ENCODE assay signal across 12 cellular contexts in genomic region chr5:179606910-179607448, GRCh38. TPM values are rescaled to one million over a fixed set of nuclear protein-coding genes. Genes with fewer than 3 reads are reported as not detected.
DNase-seq lines count a peak whose midpoint lies in the region; ATAC-seq, FAIRE-seq and TF ChIP-seq lines count a peak whose summit lies in the region.
"Had no signal": no experiment of that assay in that cellular context is flagged by ENCODE, and none has a peak within 500 bp of the region (broad histone marks: within the 10 kb centered on the region; RNA-seq: fewer than 3 reads in every experiment).

No MANE protein-coding gene starts in this region.

- intact Hi-C loops in GM12878 (cut with micrococcal nuclease; ENCODE audit: unreplicated experiment) (no loop called here), uterus (cut with DNase I; ENCODE audit: low total_unique reads) (no loop called here)

- no peak for TF ChIP-seq CTCF in AG04450 (IDR thresholded peaks at IDR 0.05; ENCODE audit: low read depth, low read length)
- TF ChIP-seq CTCF in GM12878 (IDR thresholded peaks at IDR 0.05 in 2 of 3, conservative IDR thresholded peaks at IDR 0.05 in 1 of 3; ENCODE audit: control insufficient read depth in 2 of 3, extremely low read depth in 1 of 3, insufficient read depth in 1 of 3, low read depth in 3 of 3, low read length in 3 of 3): no peak
- TF ChIP-seq CTCF in mesothelial cell of epicardium (IDR thresholded peaks at IDR 0.05; ENCODE audit: unreplicated experiment): no peak
- no peak for TF ChIP-seq CTCF in uterus (IDR thresholded peaks at IDR 0.05)

- DNase-seq in AG04450 (ENCODE audit: low read depth, low spot score) (no peak), GM23248 (no peak), GM12878 (ENCODE audit: low read depth, low spot score) (no peak), mesothelial cell of epicardium (ENCODE audit: low spot score in 2 of 2, unreplicated experiment in 2 of 2) (no peak), uterus (no peak), NCI-H226 (no peak), NCI-H1436 (lab: John Stamatoyannopoulos, UW) (no peak)
- DNase-seq: Kasumi-1, T-helper 2 cell had no signal

- H4K20me1 ChIP-seq in GM23248 (ENCODE audit: insufficient read depth) (no peaks in the 10 kb centered on the region; the same call in 1 of the 2 replicates), GM12878 (ENCODE audit: control insufficient read depth, insufficient read depth) (0 out of 2 replicates have a peak, but pooled peaks cover 2% of the 10 kb centered on the region)

- SMC1A ChIA-PET in GM12878 (lab: Charles Lee; ENCODE audit: uncharacterized antibody, unreplicated experiment): interaction anchor here (1.2 kb wide), 1 partner anchor 65 kb away, joined by 3 read pairs; no protein-coding TSS in a partner anchor

- H3K79me2 ChIP-seq in GM23248 (ENCODE audit: insufficient read depth) (peaks cover 7% of the 10 kb centered on the region; the same call in 1 of the 2 replicates), GM12878 (ENCODE audit: control insufficient read depth, insufficient read depth, low read length) (no peaks in the 10 kb centered on the region)

- H3K9me3 ChIP-seq in AG04450 (ENCODE audit: control insufficient read depth, insufficient read depth, low read length): no peaks in the 10 kb centered on the region
- H3K9me3 ChIP-seq in GM23248 (ENCODE audit: low read depth): no peaks in the 10 kb centered on the region
- no peaks in the 10 kb centered on the region for H3K9me3 ChIP-seq in GM12878 (replicated peaks; ENCODE audit: control insufficient read depth, insufficient read depth, low read length)
- no peaks in the 10 kb centered on the region for H3K9me3 ChIP-seq in uterus
- H3K9me3 ChIP-seq: tibial artery had no signal

- H3K4me3 Mint-ChIP-seq in mesothelial cell of epicardium: no peak overlapping the region

- H3K27me3 ChIP-seq in AG04450 (ENCODE audit: control insufficient read depth, insufficient read depth, low read length) (no peaks in the 10 kb centered on the region), GM23248 (replicated peaks; ENCODE audit: insufficient read depth) (no peaks in the 10 kb centered on the region), GM12878 (replicated peaks in 1 of 2; ENCODE audit: control insufficient read depth in 2 of 2, insufficient read depth in 2 of 2, low read length in 1 of 2) (no peaks in the 10 kb centered on the region), uterus (no peaks in the 10 kb centered on the region)
- H3K27me3 ChIP-seq: hepatocyte, tibial artery had no signal

- H3K36me3 ChIP-seq in GM23248 (ENCODE audit: low read depth): peaks cover 25% of the 10 kb centered on the region
- H3K36me3 ChIP-seq in GM12878 (ENCODE audit: control insufficient read depth in 2 of 2, insufficient read depth in 2 of 2, low read length in 1 of 2): peaks cover 11 to 22% of the 10 kb centered on the region in 2 experiments
- no peaks in the 10 kb centered on the region for H3K36me3 ChIP-seq in uterus

- H3K4me1 ChIP-seq in GM23248 (ENCODE audit: insufficient read depth): no peaks in the 10 kb centered on the region
- no peaks in the 10 kb centered on the region for H3K4me1 ChIP-seq in GM12878 (ENCODE audit: control insufficient read depth, insufficient read depth, low read length)
- no peaks in the 10 kb centered on the region for H3K4me1 ChIP-seq in uterus

- RAD21 ChIA-PET in GM12878 (lab: Charles Lee; ENCODE audit: unreplicated experiment): no interaction called here

- peaks cover 9% of the 10 kb centered on the region for H3K4me1 Mint-ChIP-seq in mesothelial cell of epicardium

- H3K27ac ChIP-seq in AG04450 (ENCODE audit: low read depth, low read length) (peak overlapping the region; percentile 31), GM23248 (0 out of 2 replicates have a peak overlapping the region, but pooled peaks have one; percentile 3), GM12878 (ENCODE audit: control insufficient read depth, insufficient read depth) (no peak overlapping the region), uterus (no peak overlapping the region)

- POLR2A ChIA-PET in AG04450 (lab: Yijun Ruan, JAX) (interaction anchor here (1.1 to 4.0 kb wide), 2 partner anchors 16 to 125 kb away, joined by 3 to 35 read pairs; partner anchors contain the start of genes HNRNPH1 and MAML1), GM12878 (lab: Charles Lee) (interaction anchor here (1.0 kb wide), 1 partner anchor 17 kb away, joined by 3 read pairs; the partner anchor contains the start of gene HNRNPH1)

- no peak for FAIRE-seq in GM12878 (lab: Jason Lieb, UNC)

- in situ Hi-C loops in GM23248 (cut with MboI) (no loop called here), GM12878 (cut with MboI) (no loop called here)

- peak; percentile 68 for TF ChIP-seq POLR2A in GM12878 (IDR thresholded peaks at IDR 0.05; ENCODE audit: low read depth, low read length)
- no peak for TF ChIP-seq POLR2A in uterus (IDR thresholded peaks at IDR 0.05)

- no peaks in the 10 kb centered on the region for H3K27me3 Mint-ChIP-seq in mesothelial cell of epicardium (ENCODE audit: low read depth)

- H3K4me2 ChIP-seq in GM23248 (ENCODE audit: unreplicated experiment) (no peak overlapping the region), GM12878 (ENCODE audit: control insufficient read depth, insufficient read depth) (no peak overlapping the region)
- H3K4me2 ChIP-seq: hepatocyte had no signal

- H3K27ac Mint-ChIP-seq in mesothelial cell of epicardium: peak overlapping the region; percentile 79

- no peak overlapping the region for H3K9ac ChIP-seq in GM23248
- H3K9ac ChIP-seq in GM12878 (ENCODE audit: control insufficient read depth, insufficient read depth, low read length): no peak overlapping the region

- ATAC-seq in GM12878: no peak; the same call in 2 of the 3 replicates
- ATAC-seq in HG03280 (IDR thresholded peaks at IDR 0.05; ENCODE audit: unreplicated experiment): no peak

- no TSS peak for BruUV-seq in GM12878 (replicated peaks; lab: Mats Ljungman, UMichigan)

- CTCF ChIA-PET in AG04450 (lab: Charles Lee): no interaction called here
- CTCF ChIA-PET in GM12878 (lab: Yijun Ruan, JAX): no interaction called here

- H3K9me3 Mint-ChIP-seq in mesothelial cell of epicardium: no peaks in the 10 kb centered on the region

- WGBS in GM23248 (ENCODE audit: low coverage in 1 of 2, low lambda C conversion rate in 2 of 2, missing lambda C conversion rate in 2 of 2), 2 experiments: 85% methylated on average over 15 of the region's 15 CpGs
- WGBS in GM12878 (ENCODE audit: insufficient coverage, insufficient replicate concordance, low lambda C conversion rate, missing lambda C conversion rate): 87% methylated on average over 15 of the region's 15 CpGs

- H3K4me3 ChIP-seq in AG04450 (ENCODE audit: low read depth, low read length): no peak overlapping the region
- H3K4me3 ChIP-seq in GM23248: no peak overlapping the region
- no peak overlapping the region for H3K4me3 ChIP-seq in GM12878
- no peak overlapping the region for H3K4me3 ChIP-seq in uterus
- H3K4me3 ChIP-seq: hepatocyte, tibial artery had no signal

- peaks cover 29% of the 10 kb centered on the region for H3K36me3 Mint-ChIP-seq in mesothelial cell of epicardium

- H3F3A ChIP-seq in GM23248 (ENCODE audit: insufficient read depth): peaks cover 69% of the 10 kb centered on the region

- TF ChIP-seq EP300 in GM12878 (IDR thresholded peaks at IDR 0.05; ENCODE audit: borderline replicate concordance in 1 of 2, control insufficient read depth in 1 of 2, low read depth in 2 of 2, low read length in 2 of 2): no peak

- no peak for TF ChIP-seq RAD21 in GM12878 (IDR thresholded peaks at IDR 0.05; ENCODE audit: insufficient read depth, low read depth, low read length)

- H3K9me2 ChIP-seq in GM23248 (ENCODE audit: insufficient read depth): no peaks in the 10 kb centered on the region

- H2AFZ ChIP-seq in GM23248 (no peak overlapping the region), GM12878 (ENCODE audit: control insufficient read depth, low read depth, low read length) (no peak overlapping the region)
- H2AFZ ChIP-seq: hepatocyte had no signal

RNA-seq across cellular contexts. Expression of gene HNRNPH1, which starts 16.5 kb away (rescaled TPM):
- polyA plus RNA-seq in AG04450 (2011; rRNA removed) (341 and 383 TPM in 2 replicates), GM23248 (2016; fragmentation: Nextera tagmentation; extraction: Ambion mirVana) (145 and 163 TPM in 2 replicates), GM12878 (2011; rRNA removed) (695 and 934 TPM in 2 replicates), GM12878 (2014; fragmentation: Illumina TruSeq; extraction: Trizol) (691 and 785 TPM in 2 replicates), GM12878 (2014; fragmentation: Nextera tagmentation; extraction: Ambion mirVana) (100 to 1,000 TPM; 184 to 189 TPM), GM12878 (2014; rRNA removed) (780 and 888 TPM in 2 replicates), GM12878 (2016; fragmentation: Nextera tagmentation; extraction: Ambion mirVana) (100 to 1,000 TPM; 542 to 567 TPM)
- 664 and 722 TPM in 2 replicates for polyA minus RNA-seq in AG04450 (2011; rRNA and poly(A)+ RNA removed)
- 220 and 271 TPM in 2 replicates for total RNA-seq in GM23248 (2014; rRNA removed; shearing (Covaris generic))
- total RNA-seq in GM12878 (2013; cell fraction: nucleolus; rRNA removed): 1,885 and 1,957 TPM in 2 replicates
- total RNA-seq in GM12878 (2014; rRNA removed) (692 and 694 TPM in 2 replicates), GM12878 (2014; rRNA removed; fragmentation: Illumina TruSeq; extraction: Trizol) (683 and 716 TPM in 2 replicates), GM12878 (2021) (603 and 690 TPM in 2 replicates), mesothelial cell of epicardium (1,105 to 1,117 TPM (median 1,115 TPM) in 3 replicates), uterus (1,000 to 10,000 TPM in 1 of 4 donors, 100 to 1,000 TPM in 3; 237 to 1,003 (median 495) TPM)
- 400 TPM for polyA plus RNA-seq in GM12878 (2011; ENCODE audit: low read depth)
- 201 and 239 TPM in 2 replicates for polyA plus RNA-seq in GM12878 (2011; cell fraction: cytosol; rRNA removed)
- 1,317 and 2,141 TPM in 2 replicates for polyA plus RNA-seq in GM12878 (2011; cell fraction: nucleus; rRNA removed)
- 453 and 702 TPM in 2 replicates for polyA plus RNA-seq in GM12878 (2012)
- polyA minus RNA-seq in GM12878 (2011; rRNA and poly(A)+ RNA removed): 330 and 478 TPM in 2 replicates
- 349 and 463 TPM in 2 replicates for polyA minus RNA-seq in GM12878 (2011; cell fraction: cytosol; rRNA and poly(A)+ RNA removed)
- polyA minus RNA-seq in GM12878 (2011; cell fraction: nucleus; rRNA and poly(A)+ RNA removed): 907 and 1,891 TPM in 2 replicates

RNA-seq across cellular contexts. Expression of gene RUFY1, which starts 56.6 kb away (rescaled TPM):
- polyA plus RNA-seq in AG04450 (2011; rRNA removed) (24.1 and 31.1 TPM in 2 replicates), GM23248 (2016; fragmentation: Nextera tagmentation; extraction: Ambion mirVana) (27.2 and 29.5 TPM in 2 replicates), GM12878 (2011; rRNA removed) (18.4 and 19.2 TPM in 2 replicates), GM12878 (2014; fragmentation: Illumina TruSeq; extraction: Trizol) (22.8 and 26.2 TPM in 2 replicates), GM12878 (2014; fragmentation: Nextera tagmentation; extraction: Ambion mirVana) (1 to 10 TPM; 5.7 to 8.1 TPM), GM12878 (2014; rRNA removed) (26.7 and 27.2 TPM in 2 replicates), GM12878 (2016; fragmentation: Nextera tagmentation; extraction: Ambion mirVana) (10 to 100 TPM; 23.6 to 25.4 TPM)
- polyA minus RNA-seq in AG04450 (2011; rRNA and poly(A)+ RNA removed): 23.2 and 24.0 TPM in 2 replicates
- 41.9 and 48.3 TPM in 2 replicates for total RNA-seq in GM23248 (2014; rRNA removed; shearing (Covaris generic))
- 65.2 and 75.0 TPM in 2 replicates for total RNA-seq in GM12878 (2013; cell fraction: nucleolus; rRNA removed)
- total RNA-seq in GM12878 (2014; rRNA removed) (27.0 and 28.4 TPM in 2 replicates), GM12878 (2014; rRNA removed; fragmentation: Illumina TruSeq; extraction: Trizol) (22.7 and 26.3 TPM in 2 replicates), GM12878 (2021) (28.8 and 36.3 TPM in 2 replicates), mesothelial cell of epicardium (46.3 to 55.9 TPM (median 51.5 TPM) in 3 replicates), uterus (10 to 100 TPM in 3 of 4 donors, 1 to 10 TPM in 1; 8.2 to 59.2 (median 42.1) TPM)
- polyA plus RNA-seq in GM12878 (2011; ENCODE audit: low read depth): 17.9 TPM
- polyA plus RNA-seq in GM12878 (2011; cell fraction: cytosol; rRNA removed): 10.3 and 13.1 TPM in 2 replicates
- polyA plus RNA-seq in GM12878 (2011; cell fraction: nucleus; rRNA removed): 22.2 and 27.2 TPM in 2 replicates
- 22.2 and 23.8 TPM in 2 replicates for polyA plus RNA-seq in GM12878 (2012)
- 12.7 and 17.7 TPM in 2 replicates for polyA minus RNA-seq in GM12878 (2011; rRNA and poly(A)+ RNA removed)
- 5.6 and 7.7 TPM in 2 replicates for polyA minus RNA-seq in GM12878 (2011; cell fraction: cytosol; rRNA and poly(A)+ RNA removed)
- 18.5 and 25.8 TPM in 2 replicates for polyA minus RNA-seq in GM12878 (2011; cell fraction: nucleus; rRNA and poly(A)+ RNA removed)

Comparison
In these comparisons a context has a peak if more than half of its experiments do, and no peak if none do; other contexts are left out.
1. H3K27ac ChIP-seq: peak in AG04450 (single experiment) and GM23248 (single experiment); none in GM12878 (single experiment) and uterus (0 of 2).